Comparison of ENCODE assay signal across 10 cellular contexts in the genomic region with DNA sequence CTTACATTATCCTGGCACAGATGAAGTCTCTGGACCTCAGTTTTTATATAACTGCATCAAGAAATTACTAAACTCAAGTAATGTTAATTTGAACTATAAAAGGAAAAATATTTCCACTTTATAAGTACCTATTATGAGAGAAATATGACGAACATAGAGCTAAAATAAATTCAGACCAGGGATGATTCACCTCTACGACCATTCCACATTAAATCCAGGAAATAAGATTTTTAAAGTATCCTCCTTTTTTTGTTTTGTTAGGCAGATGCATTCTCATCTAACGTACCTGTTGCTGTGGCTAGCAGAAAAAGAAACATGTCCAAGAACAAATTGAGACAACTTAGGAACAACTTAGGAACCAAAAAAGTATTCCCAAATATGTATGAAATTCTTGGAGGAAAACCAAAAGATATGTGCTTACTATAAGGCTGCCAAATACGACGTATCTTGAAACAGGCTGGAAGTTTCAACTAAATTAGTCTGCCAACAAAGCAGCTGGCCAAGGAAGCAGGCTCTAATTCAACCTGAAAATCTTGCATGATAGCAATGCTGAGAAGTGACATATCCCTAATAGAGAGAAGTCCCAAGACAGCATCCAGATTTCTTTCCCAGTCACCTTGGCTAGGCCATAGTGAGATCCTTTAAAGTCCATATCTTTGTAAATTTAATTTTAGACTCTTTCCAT. TPM values are rescaled to one million over a fixed set of nuclear protein-coding genes. Genes with fewer than 3 reads are reported as not detected.
DNase-seq lines count a peak whose midpoint lies in the region; ATAC-seq and TF ChIP-seq lines count a peak whose summit lies in the region.
"Had no signal": no experiment of that assay in that cellular context is flagged by ENCODE, and none has a peak within 500 bp of the region (broad histone marks: within the 10 kb centered on the region; RNA-seq: fewer than 3 reads in every experiment).

No MANE protein-coding gene starts in this region.

- no peaks in the 10 kb centered on the region for H3K27me3 Mint-ChIP-seq in nephron (ENCODE audit: low read depth)
- H3K27me3 Mint-ChIP-seq: memory B cell had no signal

- peaks cover 18 to 39% (median 29%) of the 10 kb centered on the region in 4 donors for H3K4me1 ChIP-seq in esophagus muscularis mucosa

- intact Hi-C loops in esophagus muscularis mucosa (cut with DNase I): no loop called here

- H3K27me3 ChIP-seq in esophagus muscularis mucosa: no peaks in the 10 kb centered on the region
- H3K27me3 ChIP-seq: tibial nerve had no signal

- TF ChIP-seq EP300 in esophagus muscularis mucosa (IDR thresholded peaks at IDR 0.05): no peak

- H3K9me3 Mint-ChIP-seq in nephron: no peaks in the 10 kb centered on the region
- H3K9me3 Mint-ChIP-seq: memory B cell had no signal

- peaks cover 16% of the 10 kb centered on the region for H3K4me1 Mint-ChIP-seq in nephron

- H3K4me3 Mint-ChIP-seq in nephron: no peak overlapping the region
- H3K4me3 Mint-ChIP-seq: memory B cell had no signal

- peak; percentile 5 for DNase-seq in EL
- no peak for DNase-seq in esophagus muscularis mucosa (ENCODE audit: extremely low spot score)
- DNase-seq in NCI-H82 treated with DMSO at 0.1 percent for 48 hours (lab: John Stamatoyannopoulos, UW; ENCODE audit: unreplicated experiment): no peak
- no peak for DNase-seq in NCI-H2081 treated with DMSO at 0.1 percent for 48 hours (lab: John Stamatoyannopoulos, UW)

- H3K4me3 ChIP-seq in esophagus muscularis mucosa: no peak overlapping the region
- H3K4me3 ChIP-seq: tibial nerve had no signal

- peak overlapping the region; percentile 45 to 78 (median 54) for H3K27ac Mint-ChIP-seq in nephron
- H3K27ac Mint-ChIP-seq: memory B cell had no signal

- H3K36me3 ChIP-seq in esophagus muscularis mucosa: peaks cover 12 to 31% (median 25%) of the 10 kb centered on the region in 4 donors

- TF ChIP-seq CTCF in esophagus muscularis mucosa (IDR thresholded peaks at IDR 0.05) (no peak), nephron (IDR thresholded peaks at IDR 0.05; ENCODE audit: unreplicated experiment in 3 of 3) (no peak)

- peak; percentile 85 for ATAC-seq in SK-N-SH treated with all-trans-retinoic acid at 6 μM for 48 hours
- no peak for ATAC-seq in GM18502 (IDR thresholded peaks at IDR 0.05; ENCODE audit: poor library complexity, unreplicated experiment)
- no peak for ATAC-seq in GM19455 (IDR thresholded peaks at IDR 0.05; ENCODE audit: unreplicated experiment)

- H3K27ac ChIP-seq in esophagus muscularis mucosa (replicated peaks in 1 of 4): peak overlapping the region; percentile 50 to 78 (median 63)

- 21% methylated on average over 5 of the region's 5 CpGs for WGBS in esophagus muscularis mucosa

- TF ChIP-seq POLR2A in esophagus muscularis mucosa (IDR thresholded peaks at IDR 0.05; ENCODE audit: low read depth): no peak

- H3K9me3 ChIP-seq in esophagus muscularis mucosa: no peaks in the 10 kb centered on the region
- H3K9me3 ChIP-seq: tibial nerve had no signal

- H3K36me3 Mint-ChIP-seq in nephron (ENCODE audit: low read depth): peaks cover 25% of the 10 kb centered on the region

TF ChIP-seq in SK-N-SH treated with all-trans-retinoic acid at 6 μM for 48 hours, 23 proteins besides CTCF, POLR2A, EP300 and RAD21:
- TF ChIP-seq ZFP30 (CRISPR knock-in tag; IDR thresholded peaks at IDR 0.05) (no peak), ARNTL (CRISPR knock-in tag; IDR thresholded peaks at IDR 0.05; ENCODE audit: borderline replicate concordance, low read depth) (no peak), ZNF565 (CRISPR knock-in tag; conservative IDR thresholded peaks at IDR 0.05; ENCODE audit: low read depth) (no peak), ESRRG (CRISPR knock-in tag; IDR thresholded peaks at IDR 0.05) (no peak), ZFP3 (CRISPR knock-in tag; IDR thresholded peaks at IDR 0.05) (no peak), GLIS3 (CRISPR knock-in tag; IDR thresholded peaks at IDR 0.05) (no peak), BACH2 (CRISPR knock-in tag; IDR thresholded peaks at IDR 0.05; ENCODE audit: borderline replicate concordance) (no peak), CSDC2 (CRISPR knock-in tag; IDR thresholded peaks at IDR 0.05) (no peak), ZC3H10 (CRISPR knock-in tag; IDR thresholded peaks at IDR 0.05) (no peak), SNAI2 (CRISPR knock-in tag; IDR thresholded peaks at IDR 0.05) (no peak), ZNF70 (CRISPR knock-in tag; IDR thresholded peaks at IDR 0.05) (no peak), TCF4 (CRISPR knock-in tag; IDR thresholded peaks at IDR 0.05; ENCODE audit: borderline replicate concordance) (no peak), TOX (CRISPR knock-in tag; IDR thresholded peaks at IDR 0.05; ENCODE audit: borderline replicate concordance) (no peak), PPARA (CRISPR knock-in tag; IDR thresholded peaks at IDR 0.05; ENCODE audit: borderline replicate concordance) (no peak)
- TF ChIP-seq, protein P1, sequence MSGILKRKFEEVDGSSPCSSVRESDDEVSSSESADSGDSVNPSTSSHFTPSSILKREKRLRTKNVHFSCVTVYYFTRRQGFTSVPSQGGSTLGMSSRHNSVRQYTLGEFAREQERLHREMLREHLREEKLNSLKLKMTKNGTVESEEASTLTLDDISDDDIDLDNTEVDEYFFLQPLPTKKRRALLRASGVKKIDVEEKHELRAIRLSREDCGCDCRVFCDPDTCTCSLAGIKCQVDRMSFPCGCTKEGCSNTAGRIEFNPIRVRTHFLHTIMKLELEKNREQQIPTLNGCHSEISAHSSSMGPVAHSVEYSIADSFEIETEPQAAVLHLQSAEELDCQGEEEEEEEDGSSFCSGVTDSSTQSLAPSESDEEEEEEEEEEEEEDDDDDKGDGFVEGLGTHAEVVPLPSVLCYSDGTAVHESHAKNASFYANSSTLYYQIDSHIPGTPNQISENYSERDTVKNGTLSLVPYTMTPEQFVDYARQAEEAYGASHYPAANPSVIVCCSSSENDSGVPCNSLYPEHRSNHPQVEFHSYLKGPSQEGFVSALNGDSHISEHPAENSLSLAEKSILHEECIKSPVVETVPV (CRISPR knock-in tag; IDR thresholded peaks at IDR 0.05): no peak
- TF ChIP-seq, protein P2, sequence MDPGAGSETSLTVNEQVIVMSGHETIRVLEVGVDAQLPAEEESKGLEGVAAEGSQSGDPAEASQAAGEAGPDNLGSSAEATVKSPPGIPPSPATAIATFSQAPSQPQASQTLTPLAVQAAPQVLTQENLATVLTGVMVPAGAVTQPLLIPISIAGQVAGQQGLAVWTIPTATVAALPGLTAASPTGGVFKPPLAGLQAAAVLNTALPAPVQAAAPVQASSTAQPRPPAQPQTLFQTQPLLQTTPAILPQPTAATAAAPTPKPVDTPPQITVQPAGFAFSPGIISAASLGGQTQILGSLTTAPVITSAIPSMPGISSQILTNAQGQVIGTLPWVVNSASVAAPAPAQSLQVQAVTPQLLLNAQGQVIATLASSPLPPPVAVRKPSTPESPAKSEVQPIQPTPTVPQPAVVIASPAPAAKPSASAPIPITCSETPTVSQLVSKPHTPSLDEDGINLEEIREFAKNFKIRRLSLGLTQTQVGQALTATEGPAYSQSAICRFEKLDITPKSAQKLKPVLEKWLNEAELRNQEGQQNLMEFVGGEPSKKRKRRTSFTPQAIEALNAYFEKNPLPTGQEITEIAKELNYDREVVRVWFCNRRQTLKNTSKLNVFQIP (CRISPR knock-in tag; IDR thresholded peaks at IDR 0.05; ENCODE audit: borderline replicate concordance, low read depth): no peak
- TF ChIP-seq, protein P3, sequence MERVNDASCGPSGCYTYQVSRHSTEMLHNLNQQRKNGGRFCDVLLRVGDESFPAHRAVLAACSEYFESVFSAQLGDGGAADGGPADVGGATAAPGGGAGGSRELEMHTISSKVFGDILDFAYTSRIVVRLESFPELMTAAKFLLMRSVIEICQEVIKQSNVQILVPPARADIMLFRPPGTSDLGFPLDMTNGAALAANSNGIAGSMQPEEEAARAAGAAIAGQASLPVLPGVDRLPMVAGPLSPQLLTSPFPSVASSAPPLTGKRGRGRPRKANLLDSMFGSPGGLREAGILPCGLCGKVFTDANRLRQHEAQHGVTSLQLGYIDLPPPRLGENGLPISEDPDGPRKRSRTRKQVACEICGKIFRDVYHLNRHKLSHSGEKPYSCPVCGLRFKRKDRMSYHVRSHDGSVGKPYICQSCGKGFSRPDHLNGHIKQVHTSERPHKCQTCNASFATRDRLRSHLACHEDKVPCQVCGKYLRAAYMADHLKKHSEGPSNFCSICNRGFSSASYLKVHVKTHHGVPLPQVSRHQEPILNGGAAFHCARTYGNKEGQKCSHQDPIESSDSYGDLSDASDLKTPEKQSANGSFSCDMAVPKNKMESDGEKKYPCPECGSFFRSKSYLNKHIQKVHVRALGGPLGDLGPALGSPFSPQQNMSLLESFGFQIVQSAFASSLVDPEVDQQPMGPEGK (CRISPR knock-in tag; IDR thresholded peaks at IDR 0.05; ENCODE audit: borderline replicate concordance): no peak
- TF ChIP-seq, protein P4, sequence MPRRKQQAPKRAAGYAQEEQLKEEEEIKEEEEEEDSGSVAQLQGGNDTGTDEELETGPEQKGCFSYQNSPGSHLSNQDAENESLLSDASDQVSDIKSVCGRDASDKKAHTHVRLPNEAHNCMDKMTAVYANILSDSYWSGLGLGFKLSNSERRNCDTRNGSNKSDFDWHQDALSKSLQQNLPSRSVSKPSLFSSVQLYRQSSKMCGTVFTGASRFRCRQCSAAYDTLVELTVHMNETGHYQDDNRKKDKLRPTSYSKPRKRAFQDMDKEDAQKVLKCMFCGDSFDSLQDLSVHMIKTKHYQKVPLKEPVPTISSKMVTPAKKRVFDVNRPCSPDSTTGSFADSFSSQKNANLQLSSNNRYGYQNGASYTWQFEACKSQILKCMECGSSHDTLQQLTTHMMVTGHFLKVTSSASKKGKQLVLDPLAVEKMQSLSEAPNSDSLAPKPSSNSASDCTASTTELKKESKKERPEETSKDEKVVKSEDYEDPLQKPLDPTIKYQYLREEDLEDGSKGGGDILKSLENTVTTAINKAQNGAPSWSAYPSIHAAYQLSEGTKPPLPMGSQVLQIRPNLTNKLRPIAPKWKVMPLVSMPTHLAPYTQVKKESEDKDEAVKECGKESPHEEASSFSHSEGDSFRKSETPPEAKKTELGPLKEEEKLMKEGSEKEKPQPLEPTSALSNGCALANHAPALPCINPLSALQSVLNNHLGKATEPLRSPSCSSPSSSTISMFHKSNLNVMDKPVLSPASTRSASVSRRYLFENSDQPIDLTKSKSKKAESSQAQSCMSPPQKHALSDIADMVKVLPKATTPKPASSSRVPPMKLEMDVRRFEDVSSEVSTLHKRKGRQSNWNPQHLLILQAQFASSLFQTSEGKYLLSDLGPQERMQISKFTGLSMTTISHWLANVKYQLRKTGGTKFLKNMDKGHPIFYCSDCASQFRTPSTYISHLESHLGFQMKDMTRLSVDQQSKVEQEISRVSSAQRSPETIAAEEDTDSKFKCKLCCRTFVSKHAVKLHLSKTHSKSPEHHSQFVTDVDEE (CRISPR knock-in tag; IDR thresholded peaks at IDR 0.05): no peak
TF ChIP-seq in SK-N-SH treated with all-trans-retinoic acid at 6 μM for 48 hours: peak in this region for 0.

RNA-seq across cellular contexts. Expression of a gene that starts 15.7 kb away (rescaled TPM):
- 10 to 100 TPM in 3 of 4 donors, 1 to 10 TPM in 1; 9.6 to 32.1 (median 18.1) TPM for total RNA-seq in esophagus muscularis mucosa

RNA-seq across cellular contexts. Expression of a gene that starts 18.9 kb away (rescaled TPM):
- total RNA-seq in esophagus muscularis mucosa: 1 to 10 TPM in 1 of 4 donors, not detected in 3; 7.1 TPM

RNA-seq across cellular contexts. Expression of a gene that starts 29.9 kb away (rescaled TPM):
- 10 to 100 TPM; 28.7 to 39.1 (median 29.6) TPM for total RNA-seq in esophagus muscularis mucosa
